In the genomic region with DNA sequence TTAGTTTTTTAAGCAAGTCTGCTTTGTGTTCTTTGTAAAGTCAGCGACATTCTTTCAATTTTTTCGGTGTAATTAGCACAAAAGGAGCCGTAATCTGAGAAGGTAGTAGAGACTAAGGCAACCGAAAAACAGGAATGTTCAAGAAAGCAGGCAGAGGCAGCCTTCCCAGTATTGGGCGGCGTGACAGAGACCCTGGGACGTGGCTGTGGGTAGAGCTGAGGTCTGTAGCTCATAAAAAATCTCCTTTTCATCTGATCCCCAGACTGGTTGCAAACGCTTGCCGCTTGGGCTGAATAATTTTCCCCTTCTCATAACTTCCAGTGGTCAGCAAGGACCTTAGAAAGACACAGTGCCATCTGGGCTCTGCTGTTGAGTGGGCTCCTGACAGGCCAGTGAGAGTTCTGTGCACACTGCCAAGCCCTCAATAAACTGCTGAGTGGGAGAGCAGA, we compare ENCODE assay signal across 1 cellular context.
TF ChIP-seq lines count a peak whose summit lies in the region.

No MANE protein-coding gene starts in this region.

TF ChIP-seq in HepG2, 621 proteins besides CTCF, POLR2A, EP300 and RAD21:
- TF ChIP-seq CBX2 (IDR thresholded peaks at IDR 0.05; ENCODE audit: low read depth, low read length) (peak; percentile 84; the same call in 1 of the 2 replicates), CBX2 (CRISPR knock-in tag; IDR thresholded peaks at IDR 0.05; ENCODE audit: low read depth) (no peak), ZNF136 (CRISPR knock-in tag; IDR thresholded peaks at IDR 0.05; ENCODE audit: low read depth) (no peak)
